ENCODE assay signal across 8 cellular contexts in genomic region chr6:135054238-135054574, GRCh38. TPM values are rescaled to one million over a fixed set of nuclear protein-coding genes. Genes with fewer than 3 reads are reported as not detected.
A peak's percentile ranks its signal among the peaks of the same experiment; 100 is the strongest.
DNase-seq lines count a peak whose midpoint lies in the region; ATAC-seq and TF ChIP-seq lines count a peak whose summit lies in the region.

No MANE protein-coding gene starts in this region.

- DNase-seq in NCI-H345 (lab: John Stamatoyannopoulos, UW) (peak; percentile 40), NCI-H345 treated with DMSO at 0.1 percent for 48 hours (lab: John Stamatoyannopoulos, UW; ENCODE audit: unreplicated experiment) (no peak), smooth muscle cell (lab: John Stamatoyannopoulos, UW; ENCODE audit: unreplicated experiment) (no peak), epidermal melanocyte (ENCODE audit: insufficient read length, low spot score) (no peak)
- peak; percentile 33 for DNase-seq in activated CD8-positive, alpha-beta T cell treated with anti-CD3 and anti-CD28 coated beads for 36 hours

- intact Hi-C loops in activated CD8-positive, alpha-beta T cell treated with anti-CD3 and anti-CD28 coated beads for 36 hours (cut with micrococcal nuclease): loop anchor here (2.0 to 5.0 kb wide), 2 partner anchors 33 to 129 kb away; no protein-coding TSS in a partner anchor

- peak overlapping the region; percentile 90 for H3K4me2 ChIP-seq in smooth muscle cell

- H3K27me3 Mint-ChIP-seq in activated CD8-positive, alpha-beta T cell treated with anti-CD3 and anti-CD28 coated beads for 36 hours: no peaks in the 10 kb centered on the region

- H3K4me3 ChIP-seq in iPS-11a (ENCODE audit: low read depth, low read length) (peak overlapping the region; percentile 86), smooth muscle cell (peak overlapping the region; percentile 85)

- peaks cover 35% of the 10 kb centered on the region for H3K36me3 Mint-ChIP-seq in activated CD8-positive, alpha-beta T cell treated with anti-CD3 and anti-CD28 coated beads for 36 hours (ENCODE audit: low read depth)

- no peaks in the 10 kb centered on the region for H3K27me3 ChIP-seq in smooth muscle cell (ENCODE audit: low read depth)

- peak overlapping the region; percentile 96 for H3K4me3 Mint-ChIP-seq in activated CD8-positive, alpha-beta T cell treated with anti-CD3 and anti-CD28 coated beads for 36 hours

- peaks cover 53% of the 10 kb centered on the region for H3K79me2 ChIP-seq in smooth muscle cell (ENCODE audit: low read depth)

- peaks cover 26% of the 10 kb centered on the region for H3K4me1 Mint-ChIP-seq in activated CD8-positive, alpha-beta T cell treated with anti-CD3 and anti-CD28 coated beads for 36 hours (ENCODE audit: low read depth)

- no peak for TF ChIP-seq CTCF in activated CD8-positive, alpha-beta T cell treated with anti-CD3 and anti-CD28 coated beads for 36 hours (IDR thresholded peaks at IDR 0.05)
- TF ChIP-seq CTCF in smooth muscle cell (IDR thresholded peaks at IDR 0.05; ENCODE audit: borderline replicate concordance, insufficient read depth, poor library complexity, severe bottlenecking): no peak

- CTCF ChIA-PET in activated CD8-positive, alpha-beta T cell treated with anti-CD3 and anti-CD28 coated beads for 36 hours (lab: Charles Lee): interaction anchor here (1.0 to 3.9 kb wide), 10 partner anchors 8 to 129 kb away, joined by 3 to 18 read pairs (median 8); no protein-coding TSS in a partner anchor

- WGBS in smooth muscle cell (ENCODE audit: low lambda C conversion rate): under 1% methylated on average over 9 of the region's 9 CpGs

- H3K9me3 ChIP-seq in smooth muscle cell (replicated peaks; ENCODE audit: low read depth): no peaks in the 10 kb centered on the region

- no peaks in the 10 kb centered on the region for H3F3A ChIP-seq in smooth muscle cell (ENCODE audit: low read depth)

- no peaks in the 10 kb centered on the region for H3K9me3 Mint-ChIP-seq in activated CD8-positive, alpha-beta T cell treated with anti-CD3 and anti-CD28 coated beads for 36 hours

- H2AFZ ChIP-seq in smooth muscle cell (ENCODE audit: low read depth): peak overlapping the region; percentile 97

- ATAC-seq in HG03354 (IDR thresholded peaks at IDR 0.05; ENCODE audit: poor library complexity, severe bottlenecking, unreplicated experiment) (peak; percentile 19), HG03139 (IDR thresholded peaks at IDR 0.05; ENCODE audit: unreplicated experiment) (no peak)
- peak; percentile 19 for ATAC-seq in activated CD8-positive, alpha-beta T cell treated with anti-CD3 and anti-CD28 coated beads for 36 hours

- peak overlapping the region; percentile 99 for H3K27ac Mint-ChIP-seq in activated CD8-positive, alpha-beta T cell treated with anti-CD3 and anti-CD28 coated beads for 36 hours

- no peaks in the 10 kb centered on the region for H3K36me3 ChIP-seq in smooth muscle cell (ENCODE audit: low read depth)

- peaks cover 42% of the 10 kb centered on the region for H4K20me1 ChIP-seq in smooth muscle cell (ENCODE audit: low read depth)

- H3K27ac ChIP-seq in smooth muscle cell (ENCODE audit: low read depth): peak overlapping the region; percentile 72

- H3K9ac ChIP-seq in smooth muscle cell (ENCODE audit: low read depth): peak overlapping the region; percentile 95

- H3K4me1 ChIP-seq in smooth muscle cell (ENCODE audit: low read depth): peaks cover 14% of the 10 kb centered on the region

- POLR2A ChIA-PET in activated CD8-positive, alpha-beta T cell treated with anti-CD3 and anti-CD28 coated beads for 36 hours (lab: Charles Lee): interaction anchor here (0.5 to 4.6 kb wide), 17 partner anchors 11 to 369 kb away, joined by 3 to 25 read pairs (median 5); no protein-coding TSS in a partner anchor

RNA-seq across cellular contexts. Expression of gene HBS1L, which starts 0.4 kb away (rescaled TPM):
- total RNA-seq in activated CD8-positive, alpha-beta T cell treated with anti-CD3 and anti-CD28 coated beads for 36 hours: 100 to 1,000 TPM; 146 to 147 TPM
- total RNA-seq in smooth muscle cell: 84.8 and 136 TPM in 2 replicates
- 58.6 and 64.3 TPM in 2 replicates for polyA plus RNA-seq in smooth muscle cell

Comparison
In these comparisons a context has a peak if more than half of its experiments do, and no peak if none do; other contexts are left out.
1. DNase-seq: peak in NCI-H345 (single experiment) and activated CD8-positive, alpha-beta T cell treated with anti-CD3 and anti-CD28 coated beads for 36 hours (single experiment); none in NCI-H345 treated with DMSO at 0.1 percent for 48 hours (single experiment), smooth muscle cell (single experiment) and epidermal melanocyte (single experiment).